In the genomic region with DNA sequence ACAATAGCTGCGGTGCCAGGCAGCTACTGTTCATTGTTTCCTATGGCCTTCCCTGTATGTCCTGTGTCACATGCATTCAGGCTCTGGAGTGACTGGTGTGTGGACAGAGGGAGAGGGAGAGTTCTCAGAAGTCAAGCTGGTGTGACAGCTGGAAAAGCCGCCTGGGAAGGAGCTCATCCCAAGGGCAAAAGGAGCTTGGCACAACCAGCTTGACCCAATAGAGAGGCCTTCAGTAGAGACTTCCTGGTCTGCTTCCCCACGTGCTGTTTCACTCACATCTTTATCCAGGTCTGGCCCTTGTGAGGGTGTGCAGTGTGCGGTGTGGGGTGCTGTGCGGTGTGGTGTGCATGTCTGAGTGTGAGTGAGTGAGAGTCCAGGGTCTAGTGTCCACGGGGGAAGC, we compare ENCODE assay signal across 1 cellular context.
TF ChIP-seq lines count a peak whose summit lies in the region.

No MANE protein-coding gene starts in this region.

TF ChIP-seq in endothelial cell of umbilical vein, 7 proteins besides CTCF, POLR2A, EP300 and RAD21 (continued from another document):
- TF ChIP-seq EZH2 (IDR thresholded peaks at IDR 0.05; ENCODE audit: borderline replicate concordance, low read depth, low read length, severe bottlenecking) (no peak), FOS (IDR thresholded peaks at IDR 0.05; ENCODE audit: borderline replicate concordance, insufficient read depth, low read length) (no peak), JUN (IDR thresholded peaks at IDR 0.05; ENCODE audit: borderline replicate concordance, insufficient read depth, insufficient read length, low read depth) (no peak), MYC (IDR thresholded peaks at IDR 0.05; ENCODE audit: low read depth, low read length) (no peak), GATA2 (IDR thresholded peaks at IDR 0.05; ENCODE audit: insufficient read depth, insufficient read length, low read depth, low read length) (no peak)
- TF ChIP-seq, protein P1, sequence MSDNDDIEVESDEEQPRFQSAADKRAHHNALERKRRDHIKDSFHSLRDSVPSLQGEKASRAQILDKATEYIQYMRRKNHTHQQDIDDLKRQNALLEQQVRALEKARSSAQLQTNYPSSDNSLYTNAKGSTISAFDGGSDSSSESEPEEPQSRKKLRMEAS (IDR thresholded peaks at IDR 0.05; ENCODE audit: insufficient read depth, insufficient read length) = no peak
